ENCODE assay signal across 40 cellular contexts in genomic region chr1:79547514-79547913, GRCh38.
"Had no signal": no experiment of that assay in that cellular context is flagged by ENCODE, and none has a peak within 500 bp of the region (broad histone marks: within the 10 kb centered on the region; RNA-seq: fewer than 3 reads in every experiment).

No MANE protein-coding gene starts in this region.

- ATAC-seq: activated naive CD4-positive, alpha-beta T cell treated with anti-CD3 and anti-CD28 coated beads, Interleukin-2, amount 50 U/mL, for 72 hours; activated naive CD8-positive, alpha-beta T cell treated with anti-CD3 and anti-CD28 coated beads, Interleukin-2, amount 50 U/mL, for 24 hours; activated T-cell treated with anti-CD3 and anti-CD28 coated beads, Interleukin-2, amount 50 U/mL, for 4 hours; activated T-cell treated with anti-CD3 and anti-CD28 coated beads, Interleukin-2, amount 50 U/mL, for 72 hours; activated T-helper 17 cell treated with anti-CD3 and anti-CD28 coated beads, Interleukin-2, amount 50 U/mL, for 72 hours; body of pancreas had no signal

- H3K4me1 Mint-ChIP-seq: activated naive CD4-positive, alpha-beta T cell treated with anti-CD3 and anti-CD28 coated beads, Interleukin-2, amount 10 ng/mL, durations not matched to agents 7 days and 5 days; activated naive CD4-positive, alpha-beta T cell treated with anti-CD3 and anti-CD28 coated beads, Interleukin-2, amount 50 U/mL, for 24 hours; activated naive CD8-positive, alpha-beta T cell treated with anti-CD3 and anti-CD28 coated beads for 36 hours; activated naive CD8-positive, alpha-beta T cell treated with anti-CD3 and anti-CD28 coated beads, Interleukin-2, amount 10 ng/mL, durations not matched to agents 7 days and 5 days; activated naive CD8-positive, alpha-beta T cell treated with anti-CD3 and anti-CD28 coated beads, Interleukin-2, amount 50 U/mL, for 24 hours; activated T-helper 17 cell treated with anti-CD3 and anti-CD28 coated beads, Interleukin-2, amount 50 U/mL, for 72 hours; brain; central memory CD8-positive, alpha-beta T cell had no signal

- H3K27ac Mint-ChIP-seq: activated naive CD4-positive, alpha-beta T cell treated with anti-CD3 and anti-CD28 coated beads for 36 hours; activated naive CD4-positive, alpha-beta T cell treated with anti-CD3 and anti-CD28 coated beads, Interleukin-2, amount 10 ng/mL, durations not matched to agents 7 days and 5 days; activated naive CD4-positive, alpha-beta T cell treated with anti-CD3 and anti-CD28 coated beads, Interleukin-2, amount 50 U/mL, for 24 hours; activated naive CD4-positive, alpha-beta T cell treated with anti-CD3 and anti-CD28 coated beads, Interleukin-2, amount 50 U/mL, for 72 hours; activated naive CD8-positive, alpha-beta T cell; activated naive CD8-positive, alpha-beta T cell treated with anti-CD3 and anti-CD28 coated beads for 36 hours; activated naive CD8-positive, alpha-beta T cell treated with anti-CD3 and anti-CD28 coated beads, Interleukin-2, amount 10 ng/mL, durations not matched to agents 7 days and 5 days; activated naive CD8-positive, alpha-beta T cell treated with anti-CD3 and anti-CD28 coated beads, Interleukin-2, amount 50 U/mL, for 24 hours; activated T-cell treated with anti-CD3 and anti-CD28 coated beads, Interleukin-2, amount 50 U/mL, for 24 hours; activated T-cell treated with anti-CD3 and anti-CD28 coated beads, Interleukin-2, amount 50 U/mL, for 72 hours; activated T-helper 1 cell treated with anti-CD3 and anti-CD28 coated beads, Interleukin-12 subunit alpha, Interleukin-12 subunit beta, Interleukin-2, Interleukin-4 antibody, amounts not matched to agents 30 ng/mL and 10 ng/mL and 1 ng/mL, durations not matched to agents 14 hours and 24 hours and 36 hours; activated T-helper 17 cell treated with anti-CD3 and anti-CD28 coated beads, Interleukin-2, amount 50 U/mL, for 72 hours; activated T-helper 2 cell treated with anti-CD3 and anti-CD28 coated beads, Interferon-gamma antibody, Interleukin-2, Interleukin-4, amounts not matched to agents 10 μg/mL and 5 μg/mL and 100 μg/mL, durations not matched to agents 14 hours and 24 hours and 36 hours; brain had no signal

- H3K9me3 Mint-ChIP-seq: activated naive CD4-positive, alpha-beta T cell treated with anti-CD3 and anti-CD28 coated beads for 36 hours; activated naive CD4-positive, alpha-beta T cell treated with anti-CD3 and anti-CD28 coated beads, Interleukin-2, amount 50 U/mL, for 24 hours; activated naive CD8-positive, alpha-beta T cell treated with anti-CD3 and anti-CD28 coated beads for 36 hours; activated naive CD8-positive, alpha-beta T cell treated with anti-CD3 and anti-CD28 coated beads, Interleukin-2, amount 50 U/mL, for 24 hours; activated T-cell treated with anti-CD3 and anti-CD28 coated beads, Interleukin-2, amount 50 U/mL, for 4 hours; activated T-helper 1 cell treated with anti-CD3 and anti-CD28 coated beads, Interleukin-12 subunit alpha, Interleukin-12 subunit beta, Interleukin-2, Interleukin-4 antibody, amounts not matched to agents 30 ng/mL and 10 ng/mL and 1 ng/mL, durations not matched to agents 14 hours and 24 hours and 36 hours; activated T-helper 17 cell treated with anti-CD3 and anti-CD28 coated beads, Interleukin-2, amount 50 U/mL, for 72 hours; brain had no signal

- H3K4me3 ChIP-seq: adrenal gland, ascending aorta, body of pancreas, breast epithelium, cardiac muscle cell had no signal

- H3K27me3 ChIP-seq: adrenal gland, ascending aorta, body of pancreas, brain microvascular endothelial cell, breast epithelium, cardiac muscle cell had no signal

- H3K36me3 Mint-ChIP-seq: activated naive CD4-positive, alpha-beta T cell treated with anti-CD3 and anti-CD28 coated beads, Interleukin-2, amount 10 ng/mL, durations not matched to agents 7 days and 5 days; activated naive CD4-positive, alpha-beta T cell treated with anti-CD3 and anti-CD28 coated beads, Interleukin-2, amount 50 U/mL, for 24 hours; activated naive CD4-positive, alpha-beta T cell treated with anti-CD3 and anti-CD28 coated beads, Interleukin-2, amount 50 U/mL, for 72 hours; activated naive CD8-positive, alpha-beta T cell; activated naive CD8-positive, alpha-beta T cell treated with anti-CD3 and anti-CD28 coated beads for 36 hours; activated naive CD8-positive, alpha-beta T cell treated with anti-CD3 and anti-CD28 coated beads, Interleukin-2, amount 10 ng/mL, durations not matched to agents 7 days and 5 days; brain had no signal

- H3K4me3 Mint-ChIP-seq: activated naive CD4-positive, alpha-beta T cell treated with anti-CD3 and anti-CD28 coated beads for 36 hours; activated naive CD4-positive, alpha-beta T cell treated with anti-CD3 and anti-CD28 coated beads, Interleukin-2, amount 10 ng/mL, durations not matched to agents 7 days and 5 days; activated naive CD4-positive, alpha-beta T cell treated with anti-CD3 and anti-CD28 coated beads, Interleukin-2, amount 50 U/mL, for 24 hours; activated naive CD8-positive, alpha-beta T cell; activated naive CD8-positive, alpha-beta T cell treated with anti-CD3 and anti-CD28 coated beads for 36 hours; activated naive CD8-positive, alpha-beta T cell treated with anti-CD3 and anti-CD28 coated beads, Interleukin-2, amount 10 ng/mL, durations not matched to agents 7 days and 5 days; activated naive CD8-positive, alpha-beta T cell treated with anti-CD3 and anti-CD28 coated beads, Interleukin-2, amount 50 U/mL, for 24 hours; activated T-cell treated with anti-CD3 and anti-CD28 coated beads, Interleukin-2, amount 50 U/mL, for 24 hours; activated T-cell treated with anti-CD3 and anti-CD28 coated beads, Interleukin-2, amount 50 U/mL, for 4 hours; activated T-cell treated with anti-CD3 and anti-CD28 coated beads, Interleukin-2, amount 50 U/mL, for 72 hours; activated T-helper 1 cell treated with anti-CD3 and anti-CD28 coated beads, Interleukin-12 subunit alpha, Interleukin-12 subunit beta, Interleukin-2, Interleukin-4 antibody, amounts not matched to agents 30 ng/mL and 10 ng/mL and 1 ng/mL, durations not matched to agents 14 hours and 24 hours and 36 hours; activated T-helper 17 cell treated with anti-CD3 and anti-CD28 coated beads, Interleukin-2, amount 50 U/mL, for 72 hours; brain; central memory CD8-positive, alpha-beta T cell had no signal

- H3K36me3 ChIP-seq: adrenal gland, ascending aorta, brain microvascular endothelial cell, breast epithelium, cardiac muscle cell had no signal

- DNase-seq: activated effector memory CD4-positive, alpha-beta T cell treated with anti-CD3 and anti-CD28 coated beads, Interleukin-2, amount 50 U/mL, for 16 hours; activated effector memory CD4-positive, alpha-beta T cell treated with Interleukin-2 at 50 U/mL for 16 hours; activated gamma-delta T cell; activated gamma-delta T cell treated with Interleukin-2 at 50 U/mL for 16 hours; activated naive CD4-positive, alpha-beta T cell; activated naive CD4-positive, alpha-beta T cell treated with anti-CD3 and anti-CD28 coated beads for 36 hours; activated naive CD4-positive, alpha-beta T cell treated with anti-CD3 and anti-CD28 coated beads, Interleukin-2, amount 10 ng/mL, durations not matched to agents 7 days and 5 days; activated naive CD4-positive, alpha-beta T cell treated with anti-CD3 and anti-CD28 coated beads, Interleukin-2, amount 50 U/mL, for 16 hours; activated naive CD4-positive, alpha-beta T cell treated with Interleukin-2 at 50 U/mL for 16 hours; activated naive CD8-positive, alpha-beta T cell treated with anti-CD3 and anti-CD28 coated beads for 36 hours; activated naive CD8-positive, alpha-beta T cell treated with anti-CD3 and anti-CD28 coated beads, Interleukin-2, amount 10 ng/mL, durations not matched to agents 7 days and 5 days; activated naive CD8-positive, alpha-beta T cell treated with anti-CD3 and anti-CD28 coated beads, Interleukin-2, amount 50 U/mL, for 24 hours; activated T-cell treated with anti-CD3 and anti-CD28 coated beads, Interleukin-2, amount 50 U/mL, for 1 hour; activated T-cell treated with anti-CD3 and anti-CD28 coated beads, Interleukin-2, amount 50 U/mL, for 24 hours; activated T-cell treated with anti-CD3 and anti-CD28 coated beads, Interleukin-2, amount 50 U/mL, for 4 hours; activated T-cell treated with anti-CD3 and anti-CD28 coated beads, Interleukin-2, amount 50 U/mL, for 48 hours; activated T-cell treated with anti-CD3 and anti-CD28 coated beads, Interleukin-2, amount 50 U/mL, for 72 hours; adrenal gland; amniotic stem cell; amygdala; anterior cingulate cortex; aorta; body of pancreas; brain microvascular endothelial cell; caudate nucleus; central memory CD4-positive, alpha-beta T cell; cerebellar nuclear complex had no signal

- H3K27me3 Mint-ChIP-seq: activated naive CD4-positive, alpha-beta T cell treated with anti-CD3 and anti-CD28 coated beads, Interleukin-2, amount 10 ng/mL, durations not matched to agents 7 days and 5 days; activated naive CD4-positive, alpha-beta T cell treated with anti-CD3 and anti-CD28 coated beads, Interleukin-2, amount 50 U/mL, for 24 hours; activated naive CD8-positive, alpha-beta T cell; activated naive CD8-positive, alpha-beta T cell treated with anti-CD3 and anti-CD28 coated beads for 36 hours; activated naive CD8-positive, alpha-beta T cell treated with anti-CD3 and anti-CD28 coated beads, Interleukin-2, amount 10 ng/mL, durations not matched to agents 7 days and 5 days; activated naive CD8-positive, alpha-beta T cell treated with anti-CD3 and anti-CD28 coated beads, Interleukin-2, amount 50 U/mL, for 24 hours; activated T-cell treated with anti-CD3 and anti-CD28 coated beads, Interleukin-2, amount 50 U/mL, for 24 hours; activated T-helper 17 cell treated with anti-CD3 and anti-CD28 coated beads, Interleukin-2, amount 50 U/mL, for 72 hours; central memory CD8-positive, alpha-beta T cell had no signal

- H3K27ac ChIP-seq: adrenal gland, ascending aorta, body of pancreas, brain microvascular endothelial cell, breast epithelium, cardiac muscle cell had no signal

- H3K4me1 ChIP-seq: adrenal gland, ascending aorta, breast epithelium had no signal

- H3K9me3 ChIP-seq: adrenal gland, ascending aorta, body of pancreas, breast epithelium had no signal

- FAIRE-seq: astrocyte, bronchial epithelial cell had no signal
